ENCODE assay signal across 9 cellular contexts in genomic region chr9:35618325-35618727, GRCh38. TPM values are rescaled to one million over a fixed set of nuclear protein-coding genes. Genes with fewer than 3 reads are reported as not detected.
DNase-seq lines count a peak whose midpoint lies in the region; ATAC-seq and TF ChIP-seq lines count a peak whose summit lies in the region.
"Had no signal": no experiment of that assay in that cellular context is flagged by ENCODE, and none has a peak within 500 bp of the region (broad histone marks: within the 10 kb centered on the region; RNA-seq: fewer than 3 reads in every experiment).

TSS of gene CD72 (minus strand) at chr9:35618413. CDS start at chr9:35618303, 110 bp downstream.

- peaks cover 29% of the 10 kb centered on the region for H3K27me3 ChIP-seq in fibroblast of lung (ENCODE audit: control insufficient read depth, insufficient read depth, low read length)
- H3K27me3 ChIP-seq in rectal smooth muscle tissue (ENCODE audit: control insufficient read depth, insufficient read depth, low read length), result no peaks in the 10 kb centered on the region

- no peaks in the 10 kb centered on the region for H3K79me2 ChIP-seq in fibroblast of lung (ENCODE audit: control insufficient read depth, insufficient read depth, low read length)

- H4K20me1 ChIP-seq in fibroblast of lung (ENCODE audit: control insufficient read depth, extremely low read depth, insufficient read depth, low read length), result no peaks in the 10 kb centered on the region

- no peak for ATAC-seq in HG03108 (IDR thresholded peaks at IDR 0.05; ENCODE audit: unreplicated experiment)

- H3K4me1 ChIP-seq in fibroblast of lung (ENCODE audit: control insufficient read depth, extremely low read depth, insufficient read depth, low read length), result no peaks in the 10 kb centered on the region
- H3K4me1 ChIP-seq in rectal smooth muscle tissue (ENCODE audit: control insufficient read depth, insufficient read depth, low read length), result no peaks in the 10 kb centered on the region

- H2AFZ ChIP-seq in fibroblast of lung (ENCODE audit: low read length), result peak within 1 kb of the TSS; percentile 73

- H3K4me3 ChIP-seq in GM12864 (ENCODE audit: low read depth, low read length) (peak within 1 kb of the TSS; percentile 51), fibroblast of lung (replicated peaks in 1 of 4; ENCODE audit: control extremely low read depth in 1 of 4, insufficient read depth in 1 of 4, low read depth in 3 of 4, low read length in 4 of 4) (peak within 1 kb of the TSS in 3 of 4 experiments; percentile 31 to 44 (median 40)), rectal smooth muscle tissue (ENCODE audit: low read length) (peak within 1 kb of the TSS; percentile 73)

- H3K4me2 ChIP-seq in fibroblast of lung (ENCODE audit: extremely low read depth, insufficient read depth, low read length), result peak within 1 kb of the TSS; percentile 62

- no peaks in the 10 kb centered on the region for H3K36me3 ChIP-seq in fibroblast of lung (ENCODE audit: control insufficient read depth, insufficient read depth, low read length)
- no peaks in the 10 kb centered on the region for H3K36me3 ChIP-seq in rectal smooth muscle tissue (ENCODE audit: control insufficient read depth, insufficient read depth, low read length)

- H3K9ac ChIP-seq in fibroblast of lung (ENCODE audit: insufficient read depth, low read length), result no peak within 1 kb of the TSS
- H3K9ac ChIP-seq in rectal smooth muscle tissue (ENCODE audit: low read length), result peak within 1 kb of the TSS; percentile 36

- TF ChIP-seq CTCF in GM12864 (IDR thresholded peaks at IDR 0.05; ENCODE audit: low read depth, low read length, missing control alignments) (no peak), fibroblast of lung (conservative IDR thresholded peaks at IDR 0.05 in 1 of 2, IDR thresholded peaks at IDR 0.05 in 1 of 2; ENCODE audit: low read depth in 1 of 2, low read length in 2 of 2) (no peak)

- H3K27ac ChIP-seq in fibroblast of lung (ENCODE audit: insufficient read depth, low read length) (no peak within 1 kb of the TSS), rectal smooth muscle tissue (ENCODE audit: low read depth, low read length) (no peak within 1 kb of the TSS)

- DNase-seq in GM12864 (ENCODE audit: low read depth) (no peak), OCI-M1 (lab: John Stamatoyannopoulos, UW) (peak; percentile 26), fibroblast of lung (ENCODE audit: low read depth in 2 of 2) (no peak), SW 1271 (lab: John Stamatoyannopoulos, UW) (no peak), islet precursor cell (no peak), epidermal melanocyte (ENCODE audit: insufficient read length, low spot score) (no peak)

- no peaks in the 10 kb centered on the region for H3K9me3 ChIP-seq in fibroblast of lung (ENCODE audit: control insufficient read depth, insufficient read depth, low read depth, low read length)

RNA-seq across cellular contexts. Expression of gene CD72, which starts in this region (rescaled TPM):
- total RNA-seq in fibroblast of lung, result 1.0 and 2.8 TPM in 2 replicates
- polyA plus RNA-seq in fibroblast of lung, result 0.64 and 1.00 TPM in 2 replicates
- 0.46 and 0.66 TPM in 2 replicates for polyA plus RNA-seq in fibroblast of lung (2012)
- polyA minus RNA-seq in fibroblast of lung (ENCODE audit: low replicate concordance), result not detected in 2 replicates
- polyA plus RNA-seq: neural cell had no signal
